Comparison of ENCODE assay signal across 18 cellular contexts in the genomic region with DNA sequence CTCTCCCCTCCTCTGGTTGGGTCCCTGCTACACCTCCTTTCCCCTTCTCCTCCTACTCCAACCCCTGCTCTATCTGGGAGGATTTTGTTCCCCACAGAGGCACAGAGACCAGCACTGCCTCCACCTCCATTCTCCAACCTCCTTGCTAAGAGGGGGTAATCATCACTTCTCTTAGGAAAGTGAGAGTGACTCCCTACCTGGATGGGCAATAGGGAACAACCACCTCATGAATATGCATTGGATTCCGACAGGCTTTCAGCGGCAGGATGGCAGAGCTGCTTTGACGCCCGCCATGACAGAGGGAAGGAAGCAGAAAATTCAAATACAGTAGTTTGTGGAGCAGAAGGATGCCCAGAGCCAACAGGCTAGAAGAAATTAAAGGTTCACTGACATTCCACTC.
DNase-seq lines count a peak whose midpoint lies in the region; ATAC-seq and TF ChIP-seq lines count a peak whose summit lies in the region.
"Had no signal": no experiment of that assay in that cellular context is flagged by ENCODE, and none has a peak within 500 bp of the region (broad histone marks: within the 10 kb centered on the region; RNA-seq: fewer than 3 reads in every experiment).

No MANE protein-coding gene starts in this region.

- no peak for TF ChIP-seq POLR2A in esophagus muscularis mucosa (IDR thresholded peaks at IDR 0.05; ENCODE audit: low read depth)

- no peaks in the 10 kb centered on the region for H3K36me3 Mint-ChIP-seq in T-helper 17 cell (ENCODE audit: low read depth)
- no peaks in the 10 kb centered on the region for H3K36me3 Mint-ChIP-seq in neural progenitor cell
- H3K36me3 Mint-ChIP-seq: CD8-positive, alpha-beta T cell had no signal

- 95% methylated on average over 4 of the region's 4 CpGs for WGBS in esophagus muscularis mucosa

- H3K9ac ChIP-seq in neural progenitor cell = no peak overlapping the region
- H3K9ac ChIP-seq: BLaER1 treated with 17β-estradiol and CSF1 and Interleukin-3, amounts not matched to agents 10 nM and 100 nM had no signal

- no peaks in the 10 kb centered on the region for H3F3A ChIP-seq in neural progenitor cell (ENCODE audit: low read depth)

- H4K20me1 ChIP-seq in neural progenitor cell (ENCODE audit: low read depth) = no peaks in the 10 kb centered on the region
- H4K20me1 ChIP-seq: BLaER1 treated with 17β-estradiol and CSF1 and Interleukin-3, amounts not matched to agents 10 nM and 100 nM had no signal

- H3K4me2 ChIP-seq in neural progenitor cell = no peak overlapping the region
- H3K4me2 ChIP-seq: A549; BLaER1 treated with 17β-estradiol and CSF1 and Interleukin-3, amounts not matched to agents 10 nM and 100 nM had no signal

- no peaks in the 10 kb centered on the region for H3K27me3 Mint-ChIP-seq in T-helper 17 cell
- no peaks in the 10 kb centered on the region for H3K27me3 Mint-ChIP-seq in neural progenitor cell (ENCODE audit: insufficient read depth, low read depth)
- H3K27me3 Mint-ChIP-seq: CD4-positive, alpha-beta T cell had no signal

- H3K36me3 ChIP-seq in esophagus muscularis mucosa (no peaks in the 10 kb centered on the region), neural progenitor cell (no peaks in the 10 kb centered on the region), mucosa of descending colon (ENCODE audit: low read depth) (no peaks in the 10 kb centered on the region)
- H3K36me3 ChIP-seq: BLaER1 treated with 17β-estradiol and CSF1 and Interleukin-3, amounts not matched to agents 10 nM and 100 nM had no signal

- no peaks in the 10 kb centered on the region for H3K9me3 ChIP-seq in T-helper 17 cell (ENCODE audit: control insufficient read depth, low read length, poor library complexity, severe bottlenecking)
- H3K9me3 ChIP-seq in esophagus muscularis mucosa = no peaks in the 10 kb centered on the region
- no peaks in the 10 kb centered on the region for H3K9me3 ChIP-seq in neural progenitor cell (ENCODE audit: low read depth)
- no peaks in the 10 kb centered on the region for H3K9me3 ChIP-seq in mucosa of descending colon
- H3K9me3 ChIP-seq: A549 had no signal

- H3K4me3 Mint-ChIP-seq in T-helper 17 cell = no peak overlapping the region
- H3K4me3 Mint-ChIP-seq in neural progenitor cell = no peak overlapping the region
- H3K4me3 Mint-ChIP-seq: B cell; CD4-positive, alpha-beta T cell; CD8-positive, alpha-beta T cell had no signal

- H3K4me1 ChIP-seq in esophagus muscularis mucosa (no peaks in the 10 kb centered on the region), neural progenitor cell (no peaks in the 10 kb centered on the region), mucosa of descending colon (ENCODE audit: low read depth) (no peaks in the 10 kb centered on the region)
- H3K4me1 ChIP-seq: A549; BLaER1 treated with 17β-estradiol and CSF1 and Interleukin-3, amounts not matched to agents 10 nM and 100 nM; Caco-2 had no signal

- peak overlapping the region; percentile 2 for H3K27ac Mint-ChIP-seq in T-helper 17 cell
- peak overlapping the region; percentile 57 for H3K27ac Mint-ChIP-seq in neural progenitor cell
- H3K27ac Mint-ChIP-seq: B cell; CD4-positive, alpha-beta T cell; CD8-positive, alpha-beta T cell had no signal

- no peak for TF ChIP-seq CTCF in esophagus muscularis mucosa (IDR thresholded peaks at IDR 0.05)
- TF ChIP-seq CTCF in neural progenitor cell (IDR thresholded peaks at IDR 0.05) = no peak
- no peak for TF ChIP-seq CTCF in mucosa of descending colon (IDR thresholded peaks at IDR 0.05)

- intact Hi-C loops in esophagus muscularis mucosa (cut with DNase I) = no loop called here
- intact Hi-C loops in mucosa of descending colon (cut with DNase I, micrococcal nuclease) = no loop called here

- H3K4me1 Mint-ChIP-seq in T-helper 17 cell (no peaks in the 10 kb centered on the region), neural progenitor cell (no peaks in the 10 kb centered on the region)
- H3K4me1 Mint-ChIP-seq: B cell had no signal

- H3K27me3 ChIP-seq in esophagus muscularis mucosa (no peaks in the 10 kb centered on the region), neural progenitor cell (no peaks in the 10 kb centered on the region)
- H3K27me3 ChIP-seq: BLaER1 treated with 17β-estradiol and CSF1 and Interleukin-3, amounts not matched to agents 10 nM and 100 nM had no signal

- no peak overlapping the region for H2AFZ ChIP-seq in neural progenitor cell (replicated peaks)

- DNase-seq in T-helper 17 cell (no peak), esophagus muscularis mucosa (ENCODE audit: extremely low spot score) (peak; percentile 74), neural progenitor cell (ENCODE audit: low spot score) (no peak), mucosa of descending colon (no peak), GM03348 (ENCODE audit: low spot score) (no peak)
- DNase-seq: AML-193; Caco-2; Calu3; CD4-positive, alpha-beta T cell; CD8-positive, alpha-beta T cell; DMS79 treated with DMSO at 0.1 percent for 48 hours; GF-D8 had no signal

- peaks cover 2% of the 10 kb centered on the region for H3K9me3 Mint-ChIP-seq in neural progenitor cell
- H3K9me3 Mint-ChIP-seq: CD4-positive, alpha-beta T cell; CD8-positive, alpha-beta T cell had no signal

- ATAC-seq in T-helper 17 cell = no peak
- ATAC-seq in mucosa of descending colon = no peak
- ATAC-seq: A549; CD8-positive, alpha-beta T cell; GM12878 had no signal

- H3K27ac ChIP-seq in esophagus muscularis mucosa (replicated peaks in 1 of 4) = no peak overlapping the region
- H3K27ac ChIP-seq in neural progenitor cell = no peak overlapping the region
- H3K27ac ChIP-seq: 22Rv1; A549; BLaER1 treated with 17β-estradiol and CSF1 and Interleukin-3, amounts not matched to agents 10 nM and 100 nM; C4-2B had no signal

- no peaks in the 10 kb centered on the region for H3K79me2 ChIP-seq in neural progenitor cell (ENCODE audit: low read depth)

- no peak overlapping the region for H3K4me3 ChIP-seq in esophagus muscularis mucosa
- H3K4me3 ChIP-seq in neural progenitor cell = no peak overlapping the region
- no peak overlapping the region for H3K4me3 ChIP-seq in mucosa of descending colon
- H3K4me3 ChIP-seq: A549; BLaER1 treated with 17β-estradiol and CSF1 and Interleukin-3, amounts not matched to agents 10 nM and 100 nM; GM12878 had no signal

- no peak for TF ChIP-seq EP300 in esophagus muscularis mucosa (IDR thresholded peaks at IDR 0.05)
